In the genomic region with DNA sequence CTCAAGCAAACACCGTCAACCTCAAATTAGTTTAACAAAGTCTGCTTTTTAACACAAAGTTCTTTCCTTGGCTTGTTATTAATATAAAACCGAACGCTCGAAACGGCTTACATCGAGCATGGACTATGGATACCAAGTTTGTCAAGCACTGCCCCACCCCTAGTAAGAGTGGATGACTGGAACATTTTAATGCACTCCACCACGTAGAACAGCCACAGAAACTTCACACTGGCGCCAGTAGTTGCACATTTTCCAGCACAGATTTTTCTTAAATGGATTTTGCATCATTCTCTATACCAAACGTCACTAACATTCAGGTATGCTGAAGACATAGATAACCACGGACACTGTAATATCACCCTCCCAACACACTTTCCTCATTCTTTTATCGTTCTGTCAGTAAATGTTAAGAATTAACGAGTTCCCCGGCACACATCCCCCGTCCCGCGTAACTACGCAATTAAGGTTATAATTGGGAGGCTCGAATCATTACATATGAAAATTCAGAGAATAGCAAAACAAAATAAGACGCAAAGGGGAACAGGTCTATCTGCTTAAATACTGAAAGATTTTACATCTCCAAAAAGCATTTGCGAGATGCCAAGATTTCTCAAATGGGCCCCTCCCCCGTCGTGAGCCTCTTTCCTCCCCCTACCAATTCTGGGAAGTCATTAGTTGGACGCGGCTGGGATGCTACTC, we compare ENCODE assay signal across 10 cellular contexts. TPM values are rescaled to one million over a fixed set of nuclear protein-coding genes. Genes with fewer than 3 reads are reported as not detected.
DNase-seq lines count a peak whose midpoint lies in the region; ATAC-seq, FAIRE-seq and TF ChIP-seq lines count a peak whose summit lies in the region.
"Had no signal": no experiment of that assay in that cellular context is flagged by ENCODE, and none has a peak within 500 bp of the region (broad histone marks: within the 10 kb centered on the region; RNA-seq: fewer than 3 reads in every experiment).

No MANE protein-coding gene starts in this region.

- no peak for TF ChIP-seq POLR2A in H1 (IDR thresholded peaks at IDR 0.05; ENCODE audit: control extremely low read depth in 1 of 2, low read depth in 2 of 2, low read length in 2 of 2)

- intact Hi-C loops in upper lobe of right lung (cut with DNase I): no loop called here

- ATAC-seq in upper lobe of right lung (peak; percentile 55), HG02884 (IDR thresholded peaks at IDR 0.05; ENCODE audit: unreplicated experiment) (no peak)

- CTCF ChIA-PET in H1 (lab: Charles Lee; ENCODE audit: partially characterized antibody): interaction anchor here (1.4 kb wide), 1 partner anchor 61 kb away, joined by 5 read pairs; no protein-coding TSS in a partner anchor

- H3K79me2 ChIP-seq in H1 (ENCODE audit: control insufficient read depth in 1 of 2, insufficient read depth in 2 of 2, low read length in 2 of 2): peaks cover 22 to 56% of the 10 kb centered on the region in 2 experiments; a peak in 3 of 4 replicates

- H3K23me2 ChIP-seq in H1 (ENCODE audit: low read depth, low read length): peaks cover 7% of the 10 kb centered on the region

- peaks cover 2 to 5% of the 10 kb centered on the region in 2 experiments for H4K20me1 ChIP-seq in H1 (replicated peaks in 1 of 2; ENCODE audit: control insufficient read depth in 1 of 2, insufficient read depth in 2 of 2, low read length in 2 of 2)

- no peak overlapping the region for H2BK20ac ChIP-seq in H1 (ENCODE audit: low read length)

- no peak for TF ChIP-seq RAD21 in H1 (IDR thresholded peaks at IDR 0.05 in 1 of 2, conservative IDR thresholded peaks at IDR 0.05 in 1 of 2; ENCODE audit: low read depth in 2 of 2, low read length in 2 of 2)

- H3K4ac ChIP-seq in H1 (replicated peaks; ENCODE audit: insufficient read length, low read depth, low read length): no peak overlapping the region

- H3K18ac ChIP-seq in H1 (ENCODE audit: extremely low read depth, low read length): peak overlapping the region; percentile 96; the same call in 1 of the 2 replicates

- H2AFZ ChIP-seq in H1 (ENCODE audit: low read length): peak overlapping the region; percentile 48; the same call in 1 of the 2 replicates

- TF ChIP-seq CTCF in H1 (IDR thresholded peaks at IDR 0.05; ENCODE audit: control extremely low read depth in 1 of 3, insufficient read depth in 1 of 3, low read depth in 1 of 3, low read length in 3 of 3) (no peak), upper lobe of right lung (IDR thresholded peaks at IDR 0.05) (no peak)

- peak overlapping the region; percentile 84 for H2BK5ac ChIP-seq in H1 (ENCODE audit: low read depth, low read length)

- no peak overlapping the region for H3K23ac ChIP-seq in H1 (ENCODE audit: insufficient read length)

- no peak for TF ChIP-seq EP300 in H1 (IDR thresholded peaks at IDR 0.05; ENCODE audit: borderline replicate concordance in 1 of 2, low read depth in 2 of 2, low read length in 2 of 2)

- H3K56ac ChIP-seq in H1 (replicated peaks; ENCODE audit: insufficient read length, low read depth, low read length): peak overlapping the region; percentile 18

- H3K4me3 ChIP-seq in SJSA1 (peak overlapping the region; percentile 99), H1 (ENCODE audit: extremely low read depth in 1 of 4, insufficient read depth in 2 of 4, low read depth in 3 of 4, low read length in 4 of 4) (peak overlapping the region; percentile 65 to 99 (median 96)), upper lobe of right lung (peak overlapping the region; percentile 80)

- peaks cover 23% of the 10 kb centered on the region for H3K4me1 ChIP-seq in SJSA1 (replicated peaks)
- H3K4me1 ChIP-seq in H1 (replicated peaks in 1 of 4; ENCODE audit: control insufficient read depth in 3 of 4, insufficient read depth in 4 of 4, low read length in 3 of 4): peaks cover under 1 to 9% (median 4%) of the 10 kb centered on the region in 4 experiments; a peak in 5 of 7 replicates
- peaks cover 10% of the 10 kb centered on the region for H3K4me1 ChIP-seq in upper lobe of right lung

- H4K91ac ChIP-seq in H1 (replicated peaks; ENCODE audit: insufficient read length, low read length): no peak overlapping the region

- no peak overlapping the region for H2BK120ac ChIP-seq in H1 (replicated peaks; ENCODE audit: low read depth, low read length)

- H3K4me2 ChIP-seq in H1 (ENCODE audit: insufficient read depth in 1 of 2, low read depth in 2 of 2, low read length in 2 of 2): peak overlapping the region; percentile 83 to 96

- H2AK5ac ChIP-seq in H1 (ENCODE audit: low read depth, low read length): peak overlapping the region; percentile 20; the same call in 1 of the 2 replicates

- WGBS in H1 (ENCODE audit: extremely low coverage in 1 of 2, insufficient coverage in 1 of 2, insufficient read length in 1 of 2, insufficient replicate concordance in 2 of 2, low coverage in 1 of 2, low lambda C conversion rate in 2 of 2, missing lambda C conversion rate in 1 of 2), 2 experiments: 5% methylated on average over 24 of the region's 24 CpGs; no CpG with 5 or more reads in 1 of the 2 experiments

- DNase-seq in NCI-H748 (lab: John Stamatoyannopoulos, UW; ENCODE audit: unreplicated experiment) (peak; percentile 37), NCI-H748 treated with DMSO at 0.1 percent for 48 hours (lab: John Stamatoyannopoulos, UW) (no peak), SJSA1 (ENCODE audit: low read depth in 1 of 2, low spot score in 2 of 2) (peak in 1 of 2 experiments; percentile 32), H1 (ENCODE audit: low read depth in 1 of 2, low spot score in 2 of 2) (no peak), midbrain (lab: John Stamatoyannopoulos, UW) (peak; percentile 68), upper lobe of right lung (no peak), DMS153 treated with DMSO at 0.1 percent for 48 hours (lab: John Stamatoyannopoulos, UW; ENCODE audit: unreplicated experiment) (no peak)

- H2BK15ac ChIP-seq in H1 (ENCODE audit: low read length): no peak overlapping the region

- peak overlapping the region; percentile 81 to 92 (median 85) for H3K9ac ChIP-seq in H1 (replicated peaks in 1 of 4; ENCODE audit: extremely low read depth in 1 of 4, low read depth in 3 of 4, low read length in 3 of 4)

- H3K36me3 ChIP-seq in SJSA1 (peaks cover 44% of the 10 kb centered on the region), H1 (ENCODE audit: control insufficient read depth in 2 of 4, insufficient read depth in 4 of 4, low read length in 3 of 4) (peaks cover 0 to 21% (median 2%) of the 10 kb centered on the region in 4 experiments; a peak in 3 of 8 replicates), upper lobe of right lung (peaks cover 7% of the 10 kb centered on the region)

- POLR2A ChIA-PET in H1 (lab: Charles Lee; ENCODE audit: partially characterized antibody): interaction anchor here (1.0 to 2.0 kb wide), 3 partner anchors 14 to 103 kb away, joined by 3 to 7 read pairs (median 3); no protein-coding TSS in a partner anchor

- no peak for FAIRE-seq in H1 (lab: Jason Lieb, UNC)
- FAIRE-seq: colon, G401.6 had no signal

- no peak overlapping the region for H4K5ac ChIP-seq in H1 (ENCODE audit: insufficient read length, low read depth, low read length)

- H3K14ac ChIP-seq in H1 (ENCODE audit: insufficient read length): no peak overlapping the region

- H3K27ac ChIP-seq in SJSA1: peak overlapping the region; percentile 6
- peak overlapping the region; percentile 82 for H3K27ac ChIP-seq in H1 (ENCODE audit: low read depth, low read length)
- peak overlapping the region; percentile 93 for H3K27ac ChIP-seq in upper lobe of right lung

- H3K27me3 ChIP-seq in SJSA1 (replicated peaks) (no peaks in the 10 kb centered on the region), H1 (replicated peaks in 1 of 4; ENCODE audit: control insufficient read depth in 3 of 4, extremely low read depth in 1 of 4, insufficient read depth in 3 of 4, low read length in 3 of 4) (no peaks in the 10 kb centered on the region), upper lobe of right lung (no peaks in the 10 kb centered on the region)

- no peaks in the 10 kb centered on the region; the same call in 1 of the 2 replicates for H3K9me3 ChIP-seq in SJSA1 (replicated peaks)
- H3K9me3 ChIP-seq in H1 (ENCODE audit: insufficient read depth in 2 of 2, low read depth in 1 of 2, low read length in 1 of 2): no peaks in the 10 kb centered on the region
- no peaks in the 10 kb centered on the region for H3K9me3 ChIP-seq in upper lobe of right lung

- peaks cover 2% of the 10 kb centered on the region; the same call in 1 of the 2 replicates for H3K79me1 ChIP-seq in H1 (ENCODE audit: low read depth, low read length)

- H4K8ac ChIP-seq in H1 (ENCODE audit: extremely low read depth, insufficient read depth, low read length): no peak overlapping the region

- H2BK12ac ChIP-seq in H1 (ENCODE audit: low read depth, low read length): peak overlapping the region; percentile 98

TF ChIP-seq in H1, 55 proteins besides CTCF, POLR2A, EP300 and RAD21:
- peak; percentile 62 for TF ChIP-seq SAP30 (IDR thresholded peaks at IDR 0.05; ENCODE audit: insufficient read depth, insufficient replicate concordance, low read length)
- TF ChIP-seq EZH2 (IDR thresholded peaks at IDR 0.05; ENCODE audit: low read depth, low read length, severe bottlenecking): no peak
- TF ChIP-seq BACH1 (IDR thresholded peaks at IDR 0.05; ENCODE audit: low read length): no peak

RNA-seq across cellular contexts. Expression of a gene that starts 1.0 kb away (rescaled TPM):
- 164 and 207 TPM in 2 replicates for total RNA-seq in SJSA1 (2014; rRNA removed; shearing (Covaris generic))
- 120 and 142 TPM in 2 replicates for total RNA-seq in H1 (2021; fragmentation: NEBNext Ultra II Directional; extraction: Animal tissue kit (Norgen Biotek cat#: 25700))
- 51.4 and 53.3 TPM in 2 replicates for polyA plus RNA-seq in H1 (2011; rRNA removed)
- polyA plus RNA-seq in H1 (2011; cell fraction: cytosol; rRNA removed): 75.3 TPM
- 41.7 TPM for polyA plus RNA-seq in H1 (2011; cell fraction: nucleus; rRNA removed)
- polyA plus RNA-seq in H1 (2012, experiment 1 of 2): 47.9 to 84.9 TPM (median 59.8 TPM) in 4 replicates
- polyA plus RNA-seq in H1 (2012, experiment 2 of 2): 4.3 TPM
- polyA plus RNA-seq in H1 (2013, experiment 1 of 2): 139 TPM
- 149 TPM for polyA plus RNA-seq in H1 (2013, experiment 2 of 2)
- 56.7 and 112 TPM in 2 replicates for polyA minus RNA-seq in H1 (2011; rRNA and poly(A)+ RNA removed)
- polyA minus RNA-seq in H1 (2011; cell fraction: cytosol; rRNA and poly(A)+ RNA removed): 53.7 TPM
- polyA minus RNA-seq in H1 (2011; cell fraction: nucleus; rRNA and poly(A)+ RNA removed): 58.4 TPM
- total RNA-seq in upper lobe of right lung: 103 TPM

Comparison
In these comparisons a context has a peak if more than half of its experiments do, and no peak if none do; other contexts are left out.
1. DNase-seq: peak in NCI-H748 (single experiment) and midbrain (single experiment); none in NCI-H748 treated with DMSO at 0.1 percent for 48 hours (single experiment), H1 (0 of 2), upper lobe of right lung (single experiment) and DMS153 treated with DMSO at 0.1 percent for 48 hours (single experiment).
2. H3K27ac ChIP-seq: peak in every context shown above with its lines; median percentile 93 in upper lobe of right lung; 82 in H1; 6 in SJSA1.
3. Peak in every context shown above with its lines, with median percentiles within 50 percentile points of each other: H3K4me3 ChIP-seq.